ENCODE assay signal across 30 cellular contexts in the genomic region with DNA sequence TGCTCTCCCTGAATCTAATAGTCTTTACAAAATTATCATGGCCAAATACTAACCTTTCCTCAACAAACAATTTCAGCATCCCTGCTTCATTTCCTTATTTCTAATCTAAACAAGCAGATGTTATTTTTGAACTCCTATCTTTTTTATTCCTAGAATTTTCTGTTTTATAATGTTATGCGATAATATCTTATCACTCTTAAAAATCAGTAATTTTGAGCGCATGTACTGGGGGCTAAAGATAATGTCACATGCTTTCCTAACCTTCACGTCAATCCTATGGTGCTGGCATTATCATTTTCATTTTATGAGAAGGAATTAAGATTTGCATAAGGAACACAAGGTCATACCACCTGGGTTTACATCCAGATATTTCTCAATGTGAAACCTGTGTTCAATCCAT.
"Had no signal": no experiment of that assay in that cellular context is flagged by ENCODE, and none has a peak within 500 bp of the region (broad histone marks: within the 10 kb centered on the region; RNA-seq: fewer than 3 reads in every experiment).

No MANE protein-coding gene starts in this region.

- H3K9me3 ChIP-seq: adrenal gland, ascending aorta, body of pancreas had no signal

- H3K4me3 ChIP-seq: adrenal gland, ascending aorta, body of pancreas, breast epithelium, cardiac muscle cell had no signal

- H3K36me3 ChIP-seq: adrenal gland, ascending aorta, brain microvascular endothelial cell, breast epithelium, cardiac muscle cell had no signal

- H3K27me3 ChIP-seq: adrenal gland, ascending aorta, body of pancreas, brain microvascular endothelial cell, breast epithelium, cardiac muscle cell had no signal

- H3K4me1 ChIP-seq: adrenal gland, ascending aorta, body of pancreas, breast epithelium had no signal

- ATAC-seq: activated naive CD4-positive, alpha-beta T cell treated with anti-CD3 and anti-CD28 coated beads, Interleukin-2, amount 50 U/mL, for 72 hours; activated naive CD8-positive, alpha-beta T cell treated with anti-CD3 and anti-CD28 coated beads, Interleukin-2, amount 50 U/mL, for 24 hours; activated T-cell treated with anti-CD3 and anti-CD28 coated beads, Interleukin-2, amount 50 U/mL, for 4 hours; activated T-cell treated with anti-CD3 and anti-CD28 coated beads, Interleukin-2, amount 50 U/mL, for 72 hours; activated T-helper 17 cell treated with anti-CD3 and anti-CD28 coated beads, Interleukin-2, amount 50 U/mL, for 72 hours; body of pancreas had no signal

- DNase-seq: activated effector memory CD4-positive, alpha-beta T cell treated with anti-CD3 and anti-CD28 coated beads, Interleukin-2, amount 50 U/mL, for 16 hours; activated effector memory CD4-positive, alpha-beta T cell treated with Interleukin-2 at 50 U/mL for 16 hours; activated gamma-delta T cell; activated gamma-delta T cell treated with Interleukin-2 at 50 U/mL for 16 hours; activated naive CD4-positive, alpha-beta T cell; activated naive CD4-positive, alpha-beta T cell treated with anti-CD3 and anti-CD28 coated beads for 36 hours; activated naive CD4-positive, alpha-beta T cell treated with anti-CD3 and anti-CD28 coated beads, Interleukin-2, amount 10 ng/mL, durations not matched to agents 7 days and 5 days; activated naive CD4-positive, alpha-beta T cell treated with anti-CD3 and anti-CD28 coated beads, Interleukin-2, amount 50 U/mL, for 16 hours; activated naive CD4-positive, alpha-beta T cell treated with Interleukin-2 at 50 U/mL for 16 hours; activated naive CD8-positive, alpha-beta T cell treated with anti-CD3 and anti-CD28 coated beads for 36 hours; activated naive CD8-positive, alpha-beta T cell treated with anti-CD3 and anti-CD28 coated beads, Interleukin-2, amount 10 ng/mL, durations not matched to agents 7 days and 5 days; activated naive CD8-positive, alpha-beta T cell treated with anti-CD3 and anti-CD28 coated beads, Interleukin-2, amount 50 U/mL, for 24 hours; activated T-cell treated with anti-CD3 and anti-CD28 coated beads, Interleukin-2, amount 50 U/mL, for 4 hours; activated T-cell treated with anti-CD3 and anti-CD28 coated beads, Interleukin-2, amount 50 U/mL, for 48 hours; activated T-cell treated with anti-CD3 and anti-CD28 coated beads, Interleukin-2, amount 50 U/mL, for 72 hours; adrenal gland; amniotic stem cell; amygdala; anterior cingulate cortex; aorta; body of pancreas; brain microvascular endothelial cell; caudate nucleus; central memory CD4-positive, alpha-beta T cell; cerebellar nuclear complex had no signal

- H3K27ac ChIP-seq: adrenal gland, ascending aorta, body of pancreas, brain microvascular endothelial cell, breast epithelium, cardiac muscle cell had no signal
